18 cellular contexts compared by ENCODE assay signal in genomic region chr1:107865627-107866026, GRCh38.
"Had no signal": no experiment of that assay in that cellular context is flagged by ENCODE, and none has a peak within 500 bp of the region (broad histone marks: within the 10 kb centered on the region; RNA-seq: fewer than 3 reads in every experiment).

No MANE protein-coding gene starts in this region.

- H3K36me3 Mint-ChIP-seq: type B pancreatic cell had no signal

- H3K4me1 ChIP-seq: sigmoid colon, suprapubic skin had no signal

- H3K4me3 Mint-ChIP-seq: activated CD8-positive, alpha-beta memory T cell treated with anti-CD3 and anti-CD28 coated beads, Interleukin-2, amount 10 ng/mL, durations not matched to agents 7 days and 5 days; activated naive CD8-positive, alpha-beta T cell; activated T-cell treated with anti-CD3 and anti-CD28 coated beads, Interleukin-2, amount 50 U/mL, for 24 hours; T-helper 17 cell; type B pancreatic cell had no signal

- H3K9me3 ChIP-seq: ovary, sigmoid colon, suprapubic skin had no signal

- H3K36me3 ChIP-seq: ovary, sigmoid colon, suprapubic skin had no signal

- H3K4me3 ChIP-seq: ovary, sigmoid colon, suprapubic skin had no signal

- H3K27ac Mint-ChIP-seq: activated CD8-positive, alpha-beta memory T cell treated with anti-CD3 and anti-CD28 coated beads, Interleukin-2, amount 10 ng/mL, durations not matched to agents 7 days and 5 days; activated T-cell treated with anti-CD3 and anti-CD28 coated beads, Interleukin-2, amount 50 U/mL, for 24 hours; T-helper 17 cell; type B pancreatic cell had no signal

- DNase-seq: activated CD4-positive, alpha-beta T cell treated with anti-CD3 and anti-CD28 coated beads, Interleukin-2, amount 50 U/mL, for 4 hours; activated CD8-positive, alpha-beta memory T cell treated with anti-CD3 and anti-CD28 coated beads, Interleukin-2, amount 10 ng/mL, durations not matched to agents 7 days and 5 days; activated effector memory CD4-positive, alpha-beta T cell treated with anti-CD3 and anti-CD28 coated beads, Interleukin-2, amount 50 U/mL, for 16 hours; activated T-cell treated with anti-CD3 and anti-CD28 coated beads, Interleukin-2, amount 50 U/mL, for 24 hours; amygdala; dermis blood vessel endothelial cell; glutamatergic neuron; mammary epithelial cell; ovary; sigmoid colon; stimulated activated CD4-positive, alpha-beta T cell treated with anti-CD3 and anti-CD28 coated beads, Interleukin-12 subunit alpha, Interleukin-12 subunit beta, amount 100 ng/mL, for 4 hours; stimulated activated naive CD8-positive, alpha-beta T cell treated with anti-CD3 and anti-CD28 coated beads, Interleukin-15, Interleukin-2, amounts not matched to agents 100 U/mL and 50 U/mL, for 24 hours; T-helper 17 cell had no signal

- H3K27me3 Mint-ChIP-seq: activated CD8-positive, alpha-beta memory T cell treated with anti-CD3 and anti-CD28 coated beads, Interleukin-2, amount 10 ng/mL, durations not matched to agents 7 days and 5 days; activated naive CD8-positive, alpha-beta T cell; activated T-cell treated with anti-CD3 and anti-CD28 coated beads, Interleukin-2, amount 50 U/mL, for 24 hours; T-helper 17 cell; type B pancreatic cell had no signal

- H3K27ac ChIP-seq: ovary, sigmoid colon, suprapubic skin had no signal

- ATAC-seq: activated CD4-positive, CD25-positive, alpha-beta regulatory T cell treated with anti-CD3 and anti-CD28 coated beads, Interleukin-2, amount 50 U/mL, for 24 hours; activated CD8-positive, alpha-beta memory T cell treated with anti-CD3 and anti-CD28 coated beads, Interleukin-2, amount 10 ng/mL, durations not matched to agents 7 days and 5 days; esophagus mucosa; stimulated activated naive CD8-positive, alpha-beta T cell treated with anti-CD3 and anti-CD28 coated beads, Interleukin-15, Interleukin-2, amounts not matched to agents 100 U/mL and 50 U/mL, for 24 hours; T-helper 17 cell had no signal

- H3K27me3 ChIP-seq: ovary, suprapubic skin had no signal
